17 cellular contexts compared by ENCODE assay signal in the genomic region with DNA sequence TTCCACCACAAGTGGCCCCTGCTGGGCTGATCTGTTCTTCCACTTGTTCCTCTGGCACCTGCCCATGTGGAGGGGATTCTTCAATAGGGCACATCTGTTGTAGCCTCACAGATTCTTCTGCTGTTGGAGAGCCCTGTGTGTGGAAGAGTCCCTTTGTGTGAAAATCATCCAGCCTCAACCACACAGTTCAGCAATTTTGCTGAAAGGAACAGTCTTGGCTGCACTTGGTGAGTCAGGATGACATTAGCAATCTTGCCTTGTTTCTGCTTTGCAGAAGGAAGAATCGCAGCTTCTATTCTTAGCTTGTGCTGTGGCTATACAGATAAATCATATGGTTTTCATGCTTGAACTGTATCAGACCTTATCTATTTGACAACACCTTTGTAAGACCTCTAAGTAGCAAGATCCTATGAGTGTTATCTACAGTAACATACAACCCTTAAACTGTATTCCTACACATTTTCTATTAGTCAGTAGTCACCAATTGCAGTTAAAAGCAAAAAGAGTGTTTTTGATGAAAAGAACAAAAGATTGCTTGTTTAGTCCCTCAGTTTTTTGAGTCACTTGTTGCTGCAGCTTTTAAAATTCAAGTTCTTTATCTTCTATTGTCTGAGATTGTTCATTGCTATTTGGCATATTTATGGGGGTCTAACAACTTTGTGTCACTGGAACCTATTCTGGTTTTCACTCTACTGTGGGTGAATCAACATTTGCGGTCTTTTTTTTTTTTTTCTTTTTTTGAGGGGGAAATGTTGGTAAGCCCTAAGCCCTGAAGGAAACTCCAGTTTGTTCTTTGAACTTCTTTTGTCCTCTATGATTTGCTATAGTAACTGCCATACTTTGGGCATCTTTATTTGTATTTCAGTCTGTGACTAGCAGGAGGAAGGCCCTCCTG.
DNase-seq lines count a peak whose midpoint lies in the region; ATAC-seq and TF ChIP-seq lines count a peak whose summit lies in the region.
"Had no signal": no experiment of that assay in that cellular context is flagged by ENCODE, and none has a peak within 500 bp of the region (broad histone marks: within the 10 kb centered on the region; RNA-seq: fewer than 3 reads in every experiment).

No MANE protein-coding gene starts in this region.

- no peak for TF ChIP-seq CTCF in epithelial cell of proximal tubule (conservative IDR thresholded peaks at IDR 0.05; ENCODE audit: low read depth, low read length)

- H3K4me3 ChIP-seq in BLaER1 treated with 17β-estradiol and CSF1 and Interleukin-3, amounts not matched to agents 10 nM and 100 nM: no peak overlapping the region
- no peak overlapping the region for H3K4me3 ChIP-seq in epithelial cell of proximal tubule (ENCODE audit: low read depth, low read length)
- H3K4me3 ChIP-seq: coronary artery, left lung, spleen had no signal

- H3K36me3 ChIP-seq in BLaER1 treated with 17β-estradiol and CSF1 and Interleukin-3, amounts not matched to agents 10 nM and 100 nM: no peaks in the 10 kb centered on the region
- H3K36me3 ChIP-seq: left lung, spleen had no signal

- peaks cover 7 to 27% (median 13%) of the 10 kb centered on the region in 10 experiments; a peak in 16 of 20 replicates for H3K4me1 ChIP-seq in BLaER1 treated with 17β-estradiol and CSF1 and Interleukin-3, amounts not matched to agents 10 nM and 100 nM
- H3K4me1 ChIP-seq: left lung, spleen had no signal

- H3K4me2 ChIP-seq in BLaER1 treated with 17β-estradiol and CSF1 and Interleukin-3, amounts not matched to agents 10 nM and 100 nM: peak overlapping the region in 7 of 11 experiments; percentile 19 to 60 (median 44); a peak in 11 of 22 replicates

- no peaks in the 10 kb centered on the region for H4K20me1 ChIP-seq in BLaER1 treated with 17β-estradiol and CSF1 and Interleukin-3, amounts not matched to agents 10 nM and 100 nM

- H3K27me3 ChIP-seq in BLaER1 treated with 17β-estradiol and CSF1 and Interleukin-3, amounts not matched to agents 10 nM and 100 nM: no peaks in the 10 kb centered on the region
- H3K27me3 ChIP-seq: left lung, spleen had no signal

- no peak for ATAC-seq in GM19455 (IDR thresholded peaks at IDR 0.05; ENCODE audit: unreplicated experiment)
- ATAC-seq in HG03457 (IDR thresholded peaks at IDR 0.05; ENCODE audit: unreplicated experiment): no peak
- ATAC-seq: activated CD4-positive, alpha-beta T cell treated with anti-CD3 and anti-CD28 coated beads for 36 hours; left lung had no signal

- peak overlapping the region in 6 of 11 experiments; percentile 18 to 59 (median 37); a peak in 10 of 22 replicates for H3K27ac ChIP-seq in BLaER1 treated with 17β-estradiol and CSF1 and Interleukin-3, amounts not matched to agents 10 nM and 100 nM
- H3K27ac ChIP-seq: coronary artery, left lung, spleen had no signal

- peaks cover 0 to 19% (median 0%) of the 10 kb centered on the region in 11 experiments; a peak in 3 of 22 replicates for H3K9me3 ChIP-seq in BLaER1 treated with 17β-estradiol and CSF1 and Interleukin-3, amounts not matched to agents 10 nM and 100 nM (replicated peaks in 1 of 11)

- DNase-seq in NCI-H69 (lab: John Stamatoyannopoulos, UW) (peak; percentile 99), epithelial cell of proximal tubule (ENCODE audit: low read depth) (peak; percentile 64), midbrain (lab: John Stamatoyannopoulos, UW) (peak; percentile 3), dedifferentiated amniotic fluid mesenchymal stem cell (ENCODE audit: extremely low spot score) (no peak)
- no peak for DNase-seq in activated CD4-positive, CD25-positive, alpha-beta regulatory T cell treated with anti-CD3 and anti-CD28 coated beads, Interleukin-2, amount 50 U/mL, for 72 hours
- DNase-seq: activated CD4-positive, alpha-beta T cell treated with anti-CD3 and anti-CD28 coated beads for 36 hours; activated gamma-delta T cell; left lung; NCI-H2227 treated with DMSO at 0.1 percent for 48 hours; SHP77; spleen; stimulated activated naive CD4-positive, alpha-beta T cell; T-helper 2 cell had no signal

- no peak overlapping the region for H3K9ac ChIP-seq in BLaER1 treated with 17β-estradiol and CSF1 and Interleukin-3, amounts not matched to agents 10 nM and 100 nM

Comparison
In these comparisons a context has a peak if more than half of its experiments do, and no peak if none do; other contexts are left out.
1. DNase-seq: peak in NCI-H69 (single experiment), epithelial cell of proximal tubule (single experiment) and midbrain (single experiment); none in dedifferentiated amniotic fluid mesenchymal stem cell (single experiment) and activated CD4-positive, CD25-positive, alpha-beta regulatory T cell treated with anti-CD3 and anti-CD28 coated beads, Interleukin-2, amount 50 U/mL, for 72 hours (single experiment).